Comparison of ENCODE assay signal across 20 cellular contexts in genomic region chr3:73561494-73561893, GRCh38.
"Had no signal": no experiment of that assay in that cellular context is flagged by ENCODE, and none has a peak within 500 bp of the region (broad histone marks: within the 10 kb centered on the region; RNA-seq: fewer than 3 reads in every experiment).

No MANE protein-coding gene starts in this region.

- H3K9me3 ChIP-seq: breast epithelium, left lung had no signal

- H3K36me3 ChIP-seq: breast epithelium, left lung had no signal

- ATAC-seq: activated CD8-positive, alpha-beta T cell treated with anti-CD3 and anti-CD28 coated beads for 36 hours; activated T-cell treated with anti-CD3 and anti-CD28 coated beads, Interleukin-2, amount 50 U/mL, for 72 hours; left lung; natural killer cell treated with Interleukin-12 subunit alpha and Interleukin-12 subunit beta and Interleukin-15 and Interleukin-18, amount 100 ng/mL, for 72 hours; right cardiac atrium; WTC11 had no signal

- H3K4me3 Mint-ChIP-seq: activated CD8-positive, alpha-beta T cell treated with anti-CD3 and anti-CD28 coated beads for 36 hours; activated T-cell treated with anti-CD3 and anti-CD28 coated beads, Interleukin-2, amount 50 U/mL, for 72 hours; natural killer cell treated with Interleukin-12 subunit alpha and Interleukin-12 subunit beta and Interleukin-15 and Interleukin-18, amount 100 ng/mL, for 72 hours; T-helper 1 cell treated with Interleukin-12 subunit alpha and Interleukin-12 subunit beta and Interleukin-4 antibody, amounts not matched to agents 30 μg/mL and 1 μg/mL, for 36 hours; type B pancreatic cell; WTC11 had no signal

- H3K9me3 Mint-ChIP-seq: activated CD8-positive, alpha-beta T cell treated with anti-CD3 and anti-CD28 coated beads for 36 hours; activated T-cell treated with anti-CD3 and anti-CD28 coated beads, Interleukin-2, amount 50 U/mL, for 72 hours; T-helper 1 cell treated with Interleukin-12 subunit alpha and Interleukin-12 subunit beta and Interleukin-4 antibody, amounts not matched to agents 30 μg/mL and 1 μg/mL, for 36 hours; WTC11 had no signal

- H3K4me3 ChIP-seq: breast epithelium, left lung had no signal

- H3K27ac ChIP-seq: epithelial cell of prostate, left lung had no signal

- H3K27me3 Mint-ChIP-seq: activated CD8-positive, alpha-beta T cell treated with anti-CD3 and anti-CD28 coated beads for 36 hours; natural killer cell treated with Interleukin-12 subunit alpha and Interleukin-12 subunit beta and Interleukin-15 and Interleukin-18, amount 100 ng/mL, for 72 hours; progenitor cell of endocrine pancreas; type B pancreatic cell had no signal

- H3K27ac Mint-ChIP-seq: activated CD8-positive, alpha-beta T cell treated with anti-CD3 and anti-CD28 coated beads for 36 hours; activated T-cell treated with anti-CD3 and anti-CD28 coated beads, Interleukin-2, amount 50 U/mL, for 72 hours; natural killer cell treated with Interleukin-12 subunit alpha and Interleukin-12 subunit beta and Interleukin-15 and Interleukin-18, amount 100 ng/mL, for 72 hours; progenitor cell of endocrine pancreas; T-helper 1 cell treated with Interleukin-12 subunit alpha and Interleukin-12 subunit beta and Interleukin-4 antibody, amounts not matched to agents 30 μg/mL and 1 μg/mL, for 36 hours; WTC11 had no signal

- H3K36me3 Mint-ChIP-seq: natural killer cell treated with Interleukin-12 subunit alpha and Interleukin-12 subunit beta and Interleukin-15 and Interleukin-18, amount 100 ng/mL, for 72 hours; type B pancreatic cell; WTC11 had no signal

- H3K4me1 ChIP-seq: breast epithelium, left lung had no signal

- DNase-seq: activated CD4-positive, alpha-beta T cell treated with anti-CD3 and anti-CD28 coated beads for 48 hours; activated CD8-positive, alpha-beta T cell treated with anti-CD3 and anti-CD28 coated beads for 36 hours; activated naive CD4-positive, alpha-beta T cell; activated T-cell treated with anti-CD3 and anti-CD28 coated beads, Interleukin-2, amount 50 U/mL, for 72 hours; aorta; dermis blood vessel endothelial cell; hippocampal formation; kidney; left lung; occipital lobe; right cardiac atrium; SIG-M5; stimulated activated CD4-positive, alpha-beta T cell treated with anti-CD3 and anti-CD28 coated beads, Interleukin-1b, Interleukin-23, amount 100 ng/mL, for 48 hours had no signal

- H3K27me3 ChIP-seq: breast epithelium, left lung had no signal
